17 cellular contexts compared by ENCODE assay signal in the genomic region with DNA sequence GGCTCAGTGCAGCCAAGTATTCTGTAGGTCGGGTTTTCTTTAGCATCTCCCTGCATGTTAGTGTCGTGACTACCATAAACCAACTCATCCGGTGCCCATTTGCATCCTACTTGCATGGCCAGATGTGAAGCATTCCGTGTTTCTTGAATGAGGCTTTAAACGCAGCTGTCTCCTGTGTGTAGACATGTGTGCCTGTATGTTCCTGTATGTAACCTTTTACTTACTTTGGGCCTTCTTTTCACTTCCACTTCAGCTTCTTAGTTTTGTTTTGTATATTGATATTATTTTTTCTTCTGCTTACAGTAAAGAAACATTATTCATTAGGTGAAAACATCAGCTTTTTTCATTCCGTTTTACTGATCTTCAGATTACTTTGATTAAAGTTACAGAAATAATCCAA.
DNase-seq lines count a peak whose midpoint lies in the region; ATAC-seq, FAIRE-seq and TF ChIP-seq lines count a peak whose summit lies in the region.
"Had no signal": no experiment of that assay in that cellular context is flagged by ENCODE, and none has a peak within 500 bp of the region (broad histone marks: within the 10 kb centered on the region; RNA-seq: fewer than 3 reads in every experiment).

No MANE protein-coding gene starts in this region.

- TF ChIP-seq CTCF in CD8-positive, alpha-beta T cell (IDR thresholded peaks at IDR 0.05): no peak
- no peak for TF ChIP-seq CTCF in OCI-LY3 (IDR thresholded peaks at IDR 0.05; ENCODE audit: low read depth, low read length)
- TF ChIP-seq CTCF in neural crest cell (conservative IDR thresholded peaks at IDR 0.05): no peak

- FAIRE-seq in GM19239 (lab: Jason Lieb, UNC): peak; percentile 33

- H3K36me3 ChIP-seq in CD8-positive, alpha-beta T cell (ENCODE audit: insufficient read depth, low read length): peaks cover 6% of the 10 kb centered on the region
- peaks cover 33% of the 10 kb centered on the region for H3K36me3 ChIP-seq in OCI-LY3 (replicated peaks; ENCODE audit: low read depth, low read length)

- peak overlapping the region; percentile 20; the same call in 1 of the 2 replicates for H3K9ac ChIP-seq in OCI-LY3 (ENCODE audit: low read length)
- H3K9ac ChIP-seq: BLaER1 treated with 17β-estradiol and CSF1 and Interleukin-3, amounts not matched to agents 10 nM and 100 nM; GM23248 had no signal

- H4K20me1 ChIP-seq in OCI-LY3 (ENCODE audit: insufficient read depth, low read length): no peaks in the 10 kb centered on the region
- H4K20me1 ChIP-seq: BLaER1 treated with 17β-estradiol and CSF1 and Interleukin-3, amounts not matched to agents 10 nM and 100 nM had no signal

- ATAC-seq in CD8-positive, alpha-beta T cell: no peak
- ATAC-seq in HG02798 (IDR thresholded peaks at IDR 0.05; ENCODE audit: poor library complexity, unreplicated experiment): no peak

- peak overlapping the region; percentile 14 for H3K27ac Mint-ChIP-seq in CD8-positive, alpha-beta T cell
- peak overlapping the region; percentile 27 for H3K27ac Mint-ChIP-seq in neural crest cell (ENCODE audit: unreplicated experiment)
- H3K27ac Mint-ChIP-seq: B cell had no signal

- POLR2A ChIA-PET in CD8-positive, alpha-beta T cell (lab: Charles Lee): interaction anchor here (0.6 kb wide), 1 partner anchor 562 kb away, joined by 4 read pairs; no protein-coding TSS in a partner anchor

- peaks cover 73% of the 10 kb centered on the region for H3K36me3 Mint-ChIP-seq in CD8-positive, alpha-beta T cell
- H3K36me3 Mint-ChIP-seq in neural crest cell (ENCODE audit: low read depth): peaks cover 46% of the 10 kb centered on the region

- H3K4me3 ChIP-seq in CD8-positive, alpha-beta T cell (ENCODE audit: low read depth, low read length): no peak overlapping the region
- peak overlapping the region; percentile 49 for H3K4me3 ChIP-seq in OCI-LY3 (ENCODE audit: low read length)
- H3K4me3 ChIP-seq: BLaER1 treated with 17β-estradiol and CSF1 and Interleukin-3, amounts not matched to agents 10 nM and 100 nM; GM23248; HAP-1 had no signal

- no peaks in the 10 kb centered on the region for H3K9me3 Mint-ChIP-seq in CD8-positive, alpha-beta T cell
- peaks cover 6% of the 10 kb centered on the region for H3K9me3 Mint-ChIP-seq in neural crest cell
- H3K9me3 Mint-ChIP-seq: CD8-positive, alpha-beta memory T cell had no signal

- CTCF ChIA-PET in CD8-positive, alpha-beta T cell (lab: Charles Lee): interaction anchor here (1.1 kb wide), 1 partner anchor 131 kb away, joined by 3 read pairs; no protein-coding TSS in a partner anchor

- peak overlapping the region; percentile 69 for H3K4me2 ChIP-seq in OCI-LY3 (ENCODE audit: low read length)
- H3K4me2 ChIP-seq: BLaER1 treated with 17β-estradiol and CSF1 and Interleukin-3, amounts not matched to agents 10 nM and 100 nM had no signal

- H3K4me1 Mint-ChIP-seq in CD8-positive, alpha-beta T cell (ENCODE audit: low read depth): peaks cover 7% of the 10 kb centered on the region
- H3K4me1 Mint-ChIP-seq in neural crest cell: peaks cover 2% of the 10 kb centered on the region

- H3K27ac ChIP-seq in CD8-positive, alpha-beta T cell (ENCODE audit: low read depth, low read length): no peak overlapping the region
- H3K27ac ChIP-seq in OCI-LY3 (ENCODE audit: low read length): peak overlapping the region; percentile 83
- H3K27ac ChIP-seq: BLaER1 treated with 17β-estradiol and CSF1 and Interleukin-3, amounts not matched to agents 10 nM and 100 nM; GM23248 had no signal

- no peaks in the 10 kb centered on the region for H3K4me1 ChIP-seq in CD8-positive, alpha-beta T cell (ENCODE audit: insufficient read depth, low read length)
- H3K4me1 ChIP-seq in OCI-LY3 (ENCODE audit: low read length): peaks cover 46% of the 10 kb centered on the region
- H3K4me1 ChIP-seq: HAP-1 had no signal

- no peak for DNase-seq in CD8-positive, alpha-beta T cell
- DNase-seq in GM19239 (ENCODE audit: insufficient read length, low spot score) (no peak), neural crest cell (ENCODE audit: low read depth, low spot score) (no peak)
- no peak for DNase-seq in activated CD4-positive, alpha-beta T cell treated with anti-CD3 and anti-CD28 coated beads for 1 hour
- no peak for DNase-seq in stimulated activated CD4-positive, alpha-beta T cell treated with anti-CD3 and anti-CD28 coated beads, Interleukin-4, amount 100 ng/mL, for 4 hours
- DNase-seq: CD8-positive, alpha-beta memory T cell; COR-L47; DMS 273 treated with DMSO at 0.1 percent for 48 hours; DMS53; DND-41; EL; GM23248 had no signal

- H3K79me2 ChIP-seq in OCI-LY3 (ENCODE audit: low read length): no peaks in the 10 kb centered on the region

- no peaks in the 10 kb centered on the region for H3K27me3 Mint-ChIP-seq in CD8-positive, alpha-beta T cell (ENCODE audit: low read depth)
- H3K27me3 Mint-ChIP-seq in neural crest cell (ENCODE audit: low read depth): no peaks in the 10 kb centered on the region
- H3K27me3 Mint-ChIP-seq: B cell had no signal

- no peaks in the 10 kb centered on the region for H3K9me3 ChIP-seq in CD8-positive, alpha-beta T cell (ENCODE audit: low read length)
- H3K9me3 ChIP-seq in OCI-LY3 (ENCODE audit: insufficient read depth, low read length): no peaks in the 10 kb centered on the region
- H3K9me3 ChIP-seq: HAP-1 had no signal

- H3K27me3 ChIP-seq in CD8-positive, alpha-beta T cell (ENCODE audit: insufficient read depth, low read length): no peaks in the 10 kb centered on the region
- no peaks in the 10 kb centered on the region for H3K27me3 ChIP-seq in OCI-LY3 (ENCODE audit: low read depth, low read length)
- H3K27me3 ChIP-seq: BLaER1 treated with 17β-estradiol and CSF1 and Interleukin-3, amounts not matched to agents 10 nM and 100 nM had no signal

- no peak overlapping the region for H2AFZ ChIP-seq in OCI-LY3 (ENCODE audit: low read depth, low read length)
- H2AFZ ChIP-seq: GM23248 had no signal

- intact Hi-C loops in CD8-positive, alpha-beta T cell (cut with DNase I, micrococcal nuclease): no loop called here

- H3K4me3 Mint-ChIP-seq in CD8-positive, alpha-beta T cell: no peak overlapping the region
- no peak overlapping the region for H3K4me3 Mint-ChIP-seq in neural crest cell
- H3K4me3 Mint-ChIP-seq: B cell; CD8-positive, alpha-beta memory T cell had no signal
